In the genomic region with DNA sequence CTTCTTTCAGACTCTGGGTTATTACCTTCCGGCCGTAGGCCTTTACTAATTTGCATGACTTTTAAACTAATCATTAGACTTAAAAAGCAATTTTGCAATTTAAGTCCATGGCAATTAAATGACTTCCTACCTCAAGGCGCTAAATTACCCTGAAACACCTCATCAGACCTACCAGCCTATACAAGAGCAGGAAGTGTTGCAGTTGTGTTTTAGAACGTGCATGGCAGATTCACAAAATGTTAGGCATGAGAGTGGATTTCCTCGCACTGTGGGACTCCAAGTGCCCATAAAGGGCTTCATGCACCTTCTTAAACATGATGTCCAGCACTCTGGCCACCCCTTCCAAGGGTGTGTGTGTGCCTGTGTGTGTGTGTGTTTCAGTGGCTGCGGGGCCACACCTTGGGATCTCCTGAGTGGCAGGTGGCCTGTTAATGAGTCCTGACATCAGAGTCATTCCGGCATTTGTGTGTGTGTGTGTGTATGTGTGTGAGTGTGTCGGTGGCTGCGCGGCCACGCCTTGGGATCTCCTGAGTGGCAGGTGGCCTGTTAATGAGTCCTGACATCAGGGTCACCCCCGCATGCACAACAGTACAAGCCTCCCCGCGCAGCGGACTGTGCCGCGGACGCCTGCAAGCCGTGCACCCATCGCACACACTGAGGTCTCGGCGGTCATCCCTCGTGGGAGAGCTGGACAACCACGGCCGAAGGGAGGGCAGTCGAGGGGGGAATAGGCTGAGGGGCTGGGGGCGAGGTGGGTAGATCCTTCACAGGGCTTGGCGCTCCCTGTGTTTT, we compare ENCODE assay signal across 8 cellular contexts. TPM values are rescaled to one million over a fixed set of nuclear protein-coding genes. Genes with fewer than 3 reads are reported as not detected.
DNase-seq lines count a peak whose midpoint lies in the region; ATAC-seq and TF ChIP-seq lines count a peak whose summit lies in the region.

No MANE protein-coding gene starts in this region.

- TF ChIP-seq CTCF in dorsolateral prefrontal cortex (IDR thresholded peaks at IDR 0.05 in 54 of 56, conservative IDR thresholded peaks at IDR 0.05 in 2 of 56; ENCODE audit: low read depth in 1 of 56, partially characterized antibody in 56 of 56) (no peak), lower lobe of right lung (IDR thresholded peaks at IDR 0.05) (no peak)

- no peaks in the 10 kb centered on the region for H3K36me3 ChIP-seq in lower lobe of right lung

- peaks cover 33% of the 10 kb centered on the region for H3K4me1 ChIP-seq in lower lobe of right lung

- DNase-seq in NCI-H146 treated with DMSO at 0.1 percent for 48 hours (lab: John Stamatoyannopoulos, UW; ENCODE audit: unreplicated experiment) (peak; percentile 81), dorsolateral prefrontal cortex (peak; percentile 42 to 69 (median 60)), lower lobe of right lung (peak; percentile 78), GM19240 (ENCODE audit: insufficient read length, low spot score) (no peak)
- DNase-seq in activated CD4-positive, alpha-beta T cell treated with anti-CD3 and anti-CD28 coated beads for 4 hours: peak; percentile 27 to 35
- DNase-seq in stimulated activated CD4-positive, alpha-beta T cell treated with anti-CD3 and anti-CD28 coated beads, TNF-alpha, amount 100 ng/mL, for 48 hours (ENCODE audit: low read depth in 3 of 3): peak; percentile 15 to 48 (median 36)

- H3K4me3 ChIP-seq in dorsolateral prefrontal cortex: peak overlapping the region; percentile 67 to 98 (median 88)
- peak overlapping the region; percentile 82 for H3K4me3 ChIP-seq in lower lobe of right lung

- H3K27ac ChIP-seq in dorsolateral prefrontal cortex (peak overlapping the region; percentile 87 to 100 (median 98)), lower lobe of right lung (peak overlapping the region; percentile 96)

- H3K27me3 ChIP-seq in dorsolateral prefrontal cortex (no peaks in the 10 kb centered on the region), lower lobe of right lung (ENCODE audit: low read depth) (no peaks in the 10 kb centered on the region)

- H3K9me3 ChIP-seq in lower lobe of right lung: no peaks in the 10 kb centered on the region

- ATAC-seq in GM18517 (IDR thresholded peaks at IDR 0.05; ENCODE audit: unreplicated experiment): peak; percentile 42
- peak; percentile 37 for ATAC-seq in HG02763 (IDR thresholded peaks at IDR 0.05; ENCODE audit: unreplicated experiment)
- peak; percentile 71 to 81 for ATAC-seq in lower lobe of right lung

- intact Hi-C loops in dorsolateral prefrontal cortex (cut with DNase I) (loop anchor here (1.0 to 5.0 kb wide), 2 partner anchors 82 to 496 kb away; partner anchors contain the start of genes ETNK1 (in 2 of the 2) and CMAS (in 1 of the 2)), lower lobe of right lung (cut with DNase I) (no loop called here)

RNA-seq across cellular contexts. Expression of gene C2CD5, which starts 0.9 kb away (rescaled TPM):
- total RNA-seq in dorsolateral prefrontal cortex (100 to 1,000 TPM in 110 of 120 experiments, 10 to 100 TPM in 10; 66.3 to 190 (median 136) TPM), lower lobe of right lung (50.2 TPM)
